8 cellular contexts compared by ENCODE assay signal in genomic region chr11:96155627-96156378, GRCh38.
DNase-seq lines count a peak whose midpoint lies in the region; ATAC-seq and TF ChIP-seq lines count a peak whose summit lies in the region.

No MANE protein-coding gene starts in this region.

- H2AK5ac ChIP-seq in mesendoderm (ENCODE audit: low read length) = no peak overlapping the region

- no peak overlapping the region for H3K4ac ChIP-seq in mesendoderm (ENCODE audit: low read depth, low read length)

- H2BK15ac ChIP-seq in mesendoderm (replicated peaks; ENCODE audit: low read depth) = no peak overlapping the region

- CTCF ChIA-PET in activated B cell treated with CpG ODN at 0.5 μM for 24 hours (lab: Charles Lee) = interaction anchor here (0.8 to 0.9 kb wide), 2 partner anchors 187 to 238 kb away, joined by 4 read pairs; partner anchors contain the start of gene MAML2

- peak; percentile 50 for ATAC-seq in GM19372 (IDR thresholded peaks at IDR 0.05; ENCODE audit: low read depth, unreplicated experiment)
- peak; percentile 51 for ATAC-seq in HG03460 (IDR thresholded peaks at IDR 0.05; ENCODE audit: unreplicated experiment)
- peak; percentile 72 for ATAC-seq in activated B cell treated with CpG ODN at 0.5 μM for 24 hours (ENCODE audit: low read depth)

- H2BK120ac ChIP-seq in mesendoderm (ENCODE audit: low read depth, low read length) = no peak overlapping the region

- H3K9me3 Mint-ChIP-seq in CD14-positive monocyte (no peaks in the 10 kb centered on the region), activated B cell treated with CpG ODN at 0.5 μM for 24 hours (no peaks in the 10 kb centered on the region)

- DNase-seq in CD14-positive monocyte (ENCODE audit: low spot score) (peak; percentile 89), activated B cell treated with CpG ODN at 0.5 μM for 24 hours (peak; percentile 22), dermis microvascular lymphatic vessel endothelial cell (ENCODE audit: low read depth in 2 of 2) (peak; percentile 94 to 95), mesendoderm (peak; percentile 86), NCI-H1092 treated with DMSO at 0.1 percent for 48 hours (lab: John Stamatoyannopoulos, UW) (no peak)
- peak; percentile 63 to 69 for DNase-seq in stimulated activated CD8-positive, alpha-beta memory T cell treated with anti-CD3 and anti-CD28 coated beads, Interleukin-15, amount 100 ng/mL, for 48 hours (ENCODE audit: low read depth in 2 of 2)

- H2BK5ac ChIP-seq in mesendoderm (ENCODE audit: low read length) = peak overlapping the region; percentile 20

- POLR2A ChIA-PET in activated B cell treated with CpG ODN at 0.5 μM for 24 hours (lab: Charles Lee) = no interaction called here

- no peak overlapping the region for H3K4me2 ChIP-seq in mesendoderm (ENCODE audit: low read length)

- H3K79me2 ChIP-seq in mesendoderm (ENCODE audit: control insufficient read depth, insufficient read depth, low read length) = no peaks in the 10 kb centered on the region

- H3K36me3 Mint-ChIP-seq in CD14-positive monocyte (peaks cover 3% of the 10 kb centered on the region in 2 donors), activated B cell treated with CpG ODN at 0.5 μM for 24 hours (ENCODE audit: low read depth) (peaks cover 4% of the 10 kb centered on the region)

- H3K79me1 ChIP-seq in mesendoderm (ENCODE audit: low read length) = no peaks in the 10 kb centered on the region

- H3K56ac ChIP-seq in mesendoderm (ENCODE audit: low read length) = peak overlapping the region; percentile 69

- TF ChIP-seq CTCF in CD14-positive monocyte (IDR thresholded peaks at IDR 0.05) (no peak), activated B cell treated with CpG ODN at 0.5 μM for 24 hours (IDR thresholded peaks at IDR 0.05) (no peak)

- no peak overlapping the region for H4K8ac ChIP-seq in mesendoderm (ENCODE audit: low read depth, low read length)

- no peaks in the 10 kb centered on the region for H3K36me3 ChIP-seq in mesendoderm (ENCODE audit: control insufficient read depth, insufficient read depth, low read length)

- peaks cover 15% of the 10 kb centered on the region for H3K4me1 ChIP-seq in mesendoderm (ENCODE audit: control insufficient read depth, low read depth, low read length)

- intact Hi-C loops in CD14-positive monocyte (cut with micrococcal nuclease) = no loop called here
- intact Hi-C loops in activated B cell treated with CpG ODN at 0.5 μM for 24 hours (cut with micrococcal nuclease) = no loop called here

- WGBS in mesendoderm (ENCODE audit: extremely low coverage, insufficient coverage, low lambda C conversion rate) = no CpG with 5 or more reads among the region's 9 CpGs

- no peak overlapping the region for H4K5ac ChIP-seq in mesendoderm (ENCODE audit: low read length)

- H3K18ac ChIP-seq in mesendoderm (ENCODE audit: low read length) = no peak overlapping the region

- H3K27me3 Mint-ChIP-seq in CD14-positive monocyte (ENCODE audit: low read depth in 3 of 3) (peaks cover 0 to 3% (median 0%) of the 10 kb centered on the region in 3 donors), activated B cell treated with CpG ODN at 0.5 μM for 24 hours (no peaks in the 10 kb centered on the region)

- H3K4me3 Mint-ChIP-seq in CD14-positive monocyte (peak overlapping the region; percentile 53 to 72), activated B cell treated with CpG ODN at 0.5 μM for 24 hours (peak overlapping the region; percentile 64)

- H3K4me3 ChIP-seq in mesendoderm (ENCODE audit: low read length) = no peak overlapping the region

- no peaks in the 10 kb centered on the region for H3K27me3 ChIP-seq in mesendoderm (ENCODE audit: insufficient read depth, low read length, poor library complexity)

- no peak overlapping the region for H3K27ac ChIP-seq in mesendoderm (ENCODE audit: low read depth, low read length)

- H3K27ac Mint-ChIP-seq in CD14-positive monocyte (peak overlapping the region; percentile 94 to 99 (median 97)), activated B cell treated with CpG ODN at 0.5 μM for 24 hours (peak overlapping the region; percentile 79)

- H3K4me1 Mint-ChIP-seq in CD14-positive monocyte (peaks cover 29% of the 10 kb centered on the region), activated B cell treated with CpG ODN at 0.5 μM for 24 hours (peaks cover 36% of the 10 kb centered on the region)

- no peak overlapping the region for H3K9ac ChIP-seq in mesendoderm (ENCODE audit: low read length)

- no peak overlapping the region for H3K23ac ChIP-seq in mesendoderm (ENCODE audit: low read length)
